8 cellular contexts compared by ENCODE assay signal in the genomic region with DNA sequence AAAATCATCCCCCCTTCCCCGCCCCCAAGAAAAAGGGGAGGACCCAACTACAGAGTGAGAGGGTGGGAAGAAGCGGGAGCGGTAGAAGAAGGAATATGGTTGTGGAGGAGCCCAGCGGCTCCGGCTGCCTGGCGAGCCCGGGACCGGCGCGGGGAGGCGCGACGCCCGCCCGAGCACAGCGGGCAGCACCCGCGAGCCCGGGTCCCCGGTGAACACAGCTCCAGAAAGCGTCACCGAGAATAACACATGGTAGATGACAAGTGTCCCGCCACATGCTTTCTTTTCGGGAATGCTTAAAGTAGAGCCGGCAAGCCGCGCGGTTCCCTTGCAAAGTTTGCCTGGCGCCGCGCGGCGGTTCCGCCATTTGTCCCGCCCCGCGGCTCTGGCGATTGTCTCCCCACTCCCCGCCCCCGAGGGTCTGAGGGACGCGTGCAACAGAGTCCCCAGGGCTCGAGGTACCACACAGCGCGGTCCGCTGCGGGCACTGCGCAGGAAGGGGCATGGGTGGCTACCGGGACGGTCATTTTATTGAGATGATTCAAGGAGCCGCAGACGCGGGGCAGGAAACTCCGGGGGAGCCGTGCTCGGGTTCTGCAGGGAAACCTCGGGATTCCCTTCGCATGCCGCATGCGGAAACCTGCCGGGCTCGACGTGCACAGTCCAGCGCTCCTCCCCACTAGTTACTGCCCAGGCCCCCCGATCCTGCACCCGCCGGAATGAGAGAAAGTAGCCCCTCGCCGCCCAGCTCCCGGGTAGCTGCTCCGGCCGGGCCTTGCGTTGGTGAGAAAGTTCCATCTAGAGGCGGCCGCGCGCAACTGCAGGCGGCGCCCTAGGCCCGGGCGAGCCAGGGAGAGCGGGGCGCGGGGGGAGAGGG. TPM values are rescaled to one million over a fixed set of nuclear protein-coding genes. Genes with fewer than 3 reads are reported as not detected.
DNase-seq lines count a peak whose midpoint lies in the region; ATAC-seq, FAIRE-seq and TF ChIP-seq lines count a peak whose summit lies in the region.

No MANE protein-coding gene starts in this region.

- BruUV-seq in A673 (replicated peaks; lab: Mats Ljungman, UMichigan) = no TSS peak

- DNase-seq in A673 (ENCODE audit: low spot score) (peak; percentile 74), GM18507 (ENCODE audit: extremely low spot score, insufficient read length, low read depth) (peak; percentile 43), NCI-H2081 (lab: John Stamatoyannopoulos, UW) (peak; percentile 44 to 79), coronary artery (ENCODE audit: low spot score) (no peak), left kidney (ENCODE audit: low read depth, low spot score) (peak; percentile 88)
- DNase-seq in activated CD4-positive, CD25-positive, alpha-beta regulatory T cell treated with anti-CD3 and anti-CD28 coated beads, Interleukin-2, amount 50 U/mL, for 72 hours = peak; percentile 68
- DNase-seq in stimulated activated CD4-positive, alpha-beta T cell treated with anti-CD3 and anti-CD28 coated beads, Interleukin-2, amount 100 ng/mL, for 24 hours = peak; percentile 69 to 73

- intact Hi-C loops in A673 (cut with micrococcal nuclease; ENCODE audit: unreplicated experiment) = loop anchor here (1.0 to 10.0 kb wide), 3 partner anchors 146 to 451 kb away; no protein-coding TSS in a partner anchor

- H3K27ac ChIP-seq in A673 (ENCODE audit: low read depth, low read length, poor library complexity, severe bottlenecking) (no peak overlapping the region), coronary artery (peak overlapping the region in 1 of 2 donors; percentile 8)

- no peaks in the 10 kb centered on the region for H3K9me3 ChIP-seq in A673 (ENCODE audit: low read depth, low read length, poor library complexity, severe bottlenecking)

- TF ChIP-seq CTCF in A673 (conservative IDR thresholded peaks at IDR 0.05; ENCODE audit: low read depth, low read length) (peak; percentile 91), coronary artery (IDR thresholded peaks at IDR 0.05) (peak; percentile 89)

- CTCF ChIA-PET in A673 (lab: Charles Lee) = interaction anchor here (0.6 to 0.9 kb wide), 3 partner anchors 83 to 680 kb away, joined by 3 to 4 read pairs (median 3); no protein-coding TSS in a partner anchor

- peaks cover 45% of the 10 kb centered on the region for H3K27me3 ChIP-seq in A673 (replicated peaks; ENCODE audit: insufficient read depth, low read depth, low read length, poor library complexity)

- H3K36me3 ChIP-seq in A673 (ENCODE audit: insufficient read depth, low read length, poor library complexity, severe bottlenecking) = no peaks in the 10 kb centered on the region

- ATAC-seq in HG02973 (IDR thresholded peaks at IDR 0.05; ENCODE audit: unreplicated experiment) = peak; percentile 90

- H3K4me3 ChIP-seq in A673 (ENCODE audit: low read depth, low read length, poor library complexity, severe bottlenecking) = peak overlapping the region; percentile 65
- H3K4me3 ChIP-seq in coronary artery = peak overlapping the region; percentile 84

- POLR2A ChIA-PET in A673 (lab: Charles Lee; ENCODE audit: low non-redundant PET) = no interaction called here

- peaks cover 18% of the 10 kb centered on the region for H3K4me1 ChIP-seq in A673 (ENCODE audit: insufficient read depth, low read length, poor library complexity, severe bottlenecking)

- peak; percentile 45 for FAIRE-seq in GM18507 (lab: Jason Lieb, UNC)

RNA-seq across cellular contexts. Expression of a gene that starts 0.8 kb away (rescaled TPM):
- total RNA-seq in A673 (2021) = 0.72 and 0.80 TPM in 2 replicates
